ENCODE assay signal across 21 cellular contexts in the genomic region with DNA sequence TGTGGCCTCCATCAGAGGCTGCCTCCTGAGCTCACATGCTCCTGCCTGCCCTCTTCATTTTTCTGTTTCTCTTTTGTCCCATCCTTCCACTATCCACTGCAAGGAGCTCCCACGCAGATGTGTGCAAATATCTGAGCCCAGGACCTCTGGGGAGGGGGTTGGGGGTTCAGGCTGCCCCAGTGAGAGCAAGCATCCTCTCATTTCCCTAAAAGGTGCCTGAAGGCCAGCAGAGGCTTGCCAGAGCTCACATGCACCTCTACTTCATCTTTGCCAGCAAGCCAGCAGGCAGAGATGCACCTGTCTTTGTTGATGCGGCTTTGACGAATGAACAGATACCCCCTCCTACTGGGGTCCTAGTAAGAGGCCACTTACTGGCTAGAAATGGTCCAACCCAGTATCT.
DNase-seq lines count a peak whose midpoint lies in the region; ATAC-seq, FAIRE-seq and TF ChIP-seq lines count a peak whose summit lies in the region.
"Had no signal": no experiment of that assay in that cellular context is flagged by ENCODE, and none has a peak within 500 bp of the region (broad histone marks: within the 10 kb centered on the region; RNA-seq: fewer than 3 reads in every experiment).

No MANE protein-coding gene starts in this region.

- no peaks in the 10 kb centered on the region for H3K79me1 ChIP-seq in H1 (ENCODE audit: low read depth, low read length)

- POLR2A ChIA-PET in H1 (lab: Charles Lee; ENCODE audit: partially characterized antibody), result no interaction called here

- TF ChIP-seq POLR2A in H1 (IDR thresholded peaks at IDR 0.05; ENCODE audit: control extremely low read depth in 1 of 2, low read depth in 2 of 2, low read length in 2 of 2), result no peak

- H3K9me3 Mint-ChIP-seq in progenitor cell of endocrine pancreas (ENCODE audit: low read depth), result no peaks in the 10 kb centered on the region
- H3K9me3 Mint-ChIP-seq: CD4-positive, alpha-beta T cell; CD8-positive, alpha-beta memory T cell; GM23338 had no signal

- H3K27ac ChIP-seq in BLaER1 treated with 17β-estradiol and CSF1 and Interleukin-3, amounts not matched to agents 10 nM and 100 nM, result no peak overlapping the region
- no peak overlapping the region for H3K27ac ChIP-seq in H1 (ENCODE audit: low read depth, low read length)

- H3K4ac ChIP-seq in H1 (replicated peaks; ENCODE audit: insufficient read length, low read depth, low read length), result no peak overlapping the region

- H3K9me3 ChIP-seq in BLaER1 treated with 17β-estradiol and CSF1 and Interleukin-3, amounts not matched to agents 10 nM and 100 nM (replicated peaks in 1 of 11), result peaks cover 0 to 5% (median 0%) of the 10 kb centered on the region in 11 experiments; a peak in 1 of 22 replicates
- no peaks in the 10 kb centered on the region for H3K9me3 ChIP-seq in H1 (ENCODE audit: insufficient read depth in 2 of 2, low read depth in 1 of 2, low read length in 1 of 2)
- H3K9me3 ChIP-seq: HAP-1 had no signal

- CTCF ChIA-PET in H1 (lab: Charles Lee; ENCODE audit: partially characterized antibody), result no interaction called here

- no peak overlapping the region for H2BK5ac ChIP-seq in H1 (ENCODE audit: low read depth, low read length)

- 90% methylated on average over 3 of the region's 3 CpGs; no CpG with 5 or more reads in 1 of the 2 experiments for WGBS in H1 (ENCODE audit: extremely low coverage in 1 of 2, insufficient coverage in 1 of 2, insufficient read length in 1 of 2, insufficient replicate concordance in 2 of 2, low coverage in 1 of 2, low lambda C conversion rate in 2 of 2, missing lambda C conversion rate in 1 of 2), 2 experiments

- no peak overlapping the region for H3K4me3 ChIP-seq in BLaER1 treated with 17β-estradiol and CSF1 and Interleukin-3, amounts not matched to agents 10 nM and 100 nM
- no peak overlapping the region for H3K4me3 ChIP-seq in H1 (ENCODE audit: extremely low read depth in 1 of 4, insufficient read depth in 2 of 4, low read depth in 3 of 4, low read length in 4 of 4)
- H3K4me3 ChIP-seq: GM12878, GM23338, HAP-1 had no signal

- TF ChIP-seq CTCF in H1 (IDR thresholded peaks at IDR 0.05; ENCODE audit: control extremely low read depth in 1 of 3, insufficient read depth in 1 of 3, low read depth in 1 of 3, low read length in 3 of 3) (no peak), progenitor cell of endocrine pancreas (IDR thresholded peaks at IDR 0.05; ENCODE audit: unreplicated experiment) (no peak)

- no peak overlapping the region for H3K4me3 Mint-ChIP-seq in progenitor cell of endocrine pancreas (ENCODE audit: low read depth)
- H3K4me3 Mint-ChIP-seq: CD14-positive monocyte; CD4-positive, alpha-beta T cell; CD8-positive, alpha-beta memory T cell; GM23338; HFFc6 had no signal

- no peak overlapping the region for H3K56ac ChIP-seq in H1 (replicated peaks; ENCODE audit: insufficient read length, low read depth, low read length)

- no peak overlapping the region for H3K18ac ChIP-seq in H1 (ENCODE audit: extremely low read depth, low read length)

- H4K5ac ChIP-seq in H1 (ENCODE audit: insufficient read length, low read depth, low read length), result no peak overlapping the region

- no peak overlapping the region for H3K14ac ChIP-seq in H1 (ENCODE audit: insufficient read length)

- H2AFZ ChIP-seq in H1 (ENCODE audit: low read length), result no peak overlapping the region
- H2AFZ ChIP-seq: GM23338 had no signal

- H2BK20ac ChIP-seq in H1 (ENCODE audit: low read length), result no peak overlapping the region

- DNase-seq in NCI-H748 (lab: John Stamatoyannopoulos, UW; ENCODE audit: unreplicated experiment) (peak; percentile 26), NCI-H748 treated with DMSO at 0.1 percent for 48 hours (lab: John Stamatoyannopoulos, UW) (no peak), H1 (ENCODE audit: low read depth in 1 of 2, low spot score in 2 of 2) (no peak), progenitor cell of endocrine pancreas (ENCODE audit: low spot score, unreplicated experiment) (no peak), epidermal melanocyte (ENCODE audit: insufficient read length, low spot score) (no peak)
- DNase-seq: CD4-positive, alpha-beta T cell; CD8-positive, alpha-beta memory T cell; DMS 273 treated with DMSO at 0.1 percent for 48 hours; DMS79; EL; GDM1; HFFc6 had no signal

- H3K36me3 Mint-ChIP-seq in progenitor cell of endocrine pancreas (ENCODE audit: insufficient read depth), result no peaks in the 10 kb centered on the region
- H3K36me3 Mint-ChIP-seq: CD14-positive monocyte; CD8-positive, alpha-beta memory T cell had no signal

- no peak overlapping the region for H3K9ac ChIP-seq in BLaER1 treated with 17β-estradiol and CSF1 and Interleukin-3, amounts not matched to agents 10 nM and 100 nM
- no peak overlapping the region for H3K9ac ChIP-seq in H1 (replicated peaks in 1 of 4; ENCODE audit: extremely low read depth in 1 of 4, low read depth in 3 of 4, low read length in 3 of 4)

- no peaks in the 10 kb centered on the region for H3K4me1 Mint-ChIP-seq in progenitor cell of endocrine pancreas (ENCODE audit: low read depth)
- H3K4me1 Mint-ChIP-seq: CD14-positive monocyte; CD8-positive, alpha-beta memory T cell; GM23338 had no signal

- TF ChIP-seq EP300 in H1 (IDR thresholded peaks at IDR 0.05; ENCODE audit: borderline replicate concordance in 1 of 2, low read depth in 2 of 2, low read length in 2 of 2), result no peak

- FAIRE-seq in H1 (lab: Jason Lieb, UNC), result no peak
- FAIRE-seq: D721Med, GM12878, GM19239, H54 had no signal

- no peak for TF ChIP-seq RAD21 in H1 (IDR thresholded peaks at IDR 0.05 in 1 of 2, conservative IDR thresholded peaks at IDR 0.05 in 1 of 2; ENCODE audit: low read depth in 2 of 2, low read length in 2 of 2)

- H4K20me1 ChIP-seq in BLaER1 treated with 17β-estradiol and CSF1 and Interleukin-3, amounts not matched to agents 10 nM and 100 nM, result no peaks in the 10 kb centered on the region
- no peaks in the 10 kb centered on the region for H4K20me1 ChIP-seq in H1 (replicated peaks in 1 of 2; ENCODE audit: control insufficient read depth in 1 of 2, insufficient read depth in 2 of 2, low read length in 2 of 2)

- H3K27me3 Mint-ChIP-seq in progenitor cell of endocrine pancreas, result no peaks in the 10 kb centered on the region

- H3K27me3 ChIP-seq in BLaER1 treated with 17β-estradiol and CSF1 and Interleukin-3, amounts not matched to agents 10 nM and 100 nM, result no peaks in the 10 kb centered on the region
- H3K27me3 ChIP-seq in H1 (replicated peaks in 1 of 4; ENCODE audit: control insufficient read depth in 3 of 4, extremely low read depth in 1 of 4, insufficient read depth in 3 of 4, low read length in 3 of 4), result no peaks in the 10 kb centered on the region

- H4K91ac ChIP-seq in H1 (replicated peaks; ENCODE audit: insufficient read length, low read length), result no peak overlapping the region

- peak overlapping the region; percentile 87 for H3K27ac Mint-ChIP-seq in progenitor cell of endocrine pancreas
- H3K27ac Mint-ChIP-seq: CD14-positive monocyte; CD4-positive, alpha-beta T cell; GM23338; HFFc6 had no signal

- H2BK12ac ChIP-seq in H1 (ENCODE audit: low read depth, low read length), result no peak overlapping the region

- H3K23me2 ChIP-seq in H1 (ENCODE audit: low read depth, low read length), result no peaks in the 10 kb centered on the region

- peak overlapping the region in 8 of 11 experiments; percentile 3 to 71 (median 40); a peak in 13 of 22 replicates for H3K4me2 ChIP-seq in BLaER1 treated with 17β-estradiol and CSF1 and Interleukin-3, amounts not matched to agents 10 nM and 100 nM
- H3K4me2 ChIP-seq in H1 (ENCODE audit: insufficient read depth in 1 of 2, low read depth in 2 of 2, low read length in 2 of 2), result no peak overlapping the region
- H3K4me2 ChIP-seq: GM23338 had no signal

- H2BK120ac ChIP-seq in H1 (replicated peaks; ENCODE audit: low read depth, low read length), result no peak overlapping the region

- H3K4me1 ChIP-seq in BLaER1 treated with 17β-estradiol and CSF1 and Interleukin-3, amounts not matched to agents 10 nM and 100 nM, result peaks cover 0 to 50% (median 34%) of the 10 kb centered on the region in 10 experiments; a peak in 14 of 20 replicates
- no peaks in the 10 kb centered on the region for H3K4me1 ChIP-seq in H1 (replicated peaks in 1 of 4; ENCODE audit: control insufficient read depth in 3 of 4, insufficient read depth in 4 of 4, low read length in 3 of 4)
- H3K4me1 ChIP-seq: HAP-1 had no signal

- no peak overlapping the region for H3K23ac ChIP-seq in H1 (ENCODE audit: insufficient read length)

- H3K36me3 ChIP-seq in BLaER1 treated with 17β-estradiol and CSF1 and Interleukin-3, amounts not matched to agents 10 nM and 100 nM, result no peaks in the 10 kb centered on the region
- H3K36me3 ChIP-seq in H1 (ENCODE audit: control insufficient read depth in 2 of 4, insufficient read depth in 4 of 4, low read length in 3 of 4), result no peaks in the 10 kb centered on the region
- H3K36me3 ChIP-seq: HAP-1 had no signal

- H2BK15ac ChIP-seq in H1 (ENCODE audit: low read length), result no peak overlapping the region

- ATAC-seq in GM21447 (IDR thresholded peaks at IDR 0.05; ENCODE audit: unreplicated experiment), result no peak
- ATAC-seq: GM12878, GM23338 had no signal

- H4K8ac ChIP-seq in H1 (ENCODE audit: extremely low read depth, insufficient read depth, low read length), result peak overlapping the region; percentile 29; the same call in 1 of the 2 replicates

- no peak overlapping the region for H2AK5ac ChIP-seq in H1 (ENCODE audit: low read depth, low read length)

- no peaks in the 10 kb centered on the region for H3K79me2 ChIP-seq in H1 (ENCODE audit: control insufficient read depth in 1 of 2, insufficient read depth in 2 of 2, low read length in 2 of 2)

TF ChIP-seq in H1, 55 proteins besides CTCF, POLR2A, EP300 and RAD21 (continues in another document):
- no peak for TF ChIP-seq ASH2L (IDR thresholded peaks at IDR 0.05; ENCODE audit: low read length)
- TF ChIP-seq BRCA1 (IDR thresholded peaks at IDR 0.05; ENCODE audit: low read depth, low read length), result no peak
- TF ChIP-seq SIN3A (conservative IDR thresholded peaks at IDR 0.05 in 1 of 2, IDR thresholded peaks at IDR 0.05 in 1 of 2; ENCODE audit: low read depth in 1 of 2, low read length in 2 of 2), result no peak
- TF ChIP-seq TAF1 (IDR thresholded peaks at IDR 0.05; ENCODE audit: low read depth, low read length), result no peak
- TF ChIP-seq BACH1 (IDR thresholded peaks at IDR 0.05; ENCODE audit: low read length), result no peak
- TF ChIP-seq, protein P1, sequence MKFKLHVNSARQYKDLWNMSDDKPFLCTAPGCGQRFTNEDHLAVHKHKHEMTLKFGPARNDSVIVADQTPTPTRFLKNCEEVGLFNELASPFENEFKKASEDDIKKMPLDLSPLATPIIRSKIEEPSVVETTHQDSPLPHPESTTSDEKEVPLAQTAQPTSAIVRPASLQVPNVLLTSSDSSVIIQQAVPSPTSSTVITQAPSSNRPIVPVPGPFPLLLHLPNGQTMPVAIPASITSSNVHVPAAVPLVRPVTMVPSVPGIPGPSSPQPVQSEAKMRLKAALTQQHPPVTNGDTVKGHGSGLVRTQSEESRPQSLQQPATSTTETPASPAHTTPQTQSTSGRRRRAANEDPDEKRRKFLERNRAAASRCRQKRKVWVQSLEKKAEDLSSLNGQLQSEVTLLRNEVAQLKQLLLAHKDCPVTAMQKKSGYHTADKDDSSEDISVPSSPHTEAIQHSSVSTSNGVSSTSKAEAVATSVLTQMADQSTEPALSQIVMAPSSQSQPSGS (IDR thresholded peaks at IDR 0.05; ENCODE audit: low read length), result no peak
- TF ChIP-seq HDAC6 (IDR thresholded peaks at IDR 0.05; ENCODE audit: low read depth, low read length), result no peak
- no peak for TF ChIP-seq RFX5 (IDR thresholded peaks at IDR 0.05; ENCODE audit: borderline replicate concordance, low read depth, low read length)

Comparison
In these comparisons a context has a peak if more than half of its experiments do, and no peak if none do; other contexts are left out.
1. H3K4me2 ChIP-seq: peak in BLaER1 treated with 17β-estradiol and CSF1 and Interleukin-3, amounts not matched to agents 10 nM and 100 nM (8 of 11); none in H1 (0 of 2).